1 cellular context compared by ENCODE assay signal in the genomic region with DNA sequence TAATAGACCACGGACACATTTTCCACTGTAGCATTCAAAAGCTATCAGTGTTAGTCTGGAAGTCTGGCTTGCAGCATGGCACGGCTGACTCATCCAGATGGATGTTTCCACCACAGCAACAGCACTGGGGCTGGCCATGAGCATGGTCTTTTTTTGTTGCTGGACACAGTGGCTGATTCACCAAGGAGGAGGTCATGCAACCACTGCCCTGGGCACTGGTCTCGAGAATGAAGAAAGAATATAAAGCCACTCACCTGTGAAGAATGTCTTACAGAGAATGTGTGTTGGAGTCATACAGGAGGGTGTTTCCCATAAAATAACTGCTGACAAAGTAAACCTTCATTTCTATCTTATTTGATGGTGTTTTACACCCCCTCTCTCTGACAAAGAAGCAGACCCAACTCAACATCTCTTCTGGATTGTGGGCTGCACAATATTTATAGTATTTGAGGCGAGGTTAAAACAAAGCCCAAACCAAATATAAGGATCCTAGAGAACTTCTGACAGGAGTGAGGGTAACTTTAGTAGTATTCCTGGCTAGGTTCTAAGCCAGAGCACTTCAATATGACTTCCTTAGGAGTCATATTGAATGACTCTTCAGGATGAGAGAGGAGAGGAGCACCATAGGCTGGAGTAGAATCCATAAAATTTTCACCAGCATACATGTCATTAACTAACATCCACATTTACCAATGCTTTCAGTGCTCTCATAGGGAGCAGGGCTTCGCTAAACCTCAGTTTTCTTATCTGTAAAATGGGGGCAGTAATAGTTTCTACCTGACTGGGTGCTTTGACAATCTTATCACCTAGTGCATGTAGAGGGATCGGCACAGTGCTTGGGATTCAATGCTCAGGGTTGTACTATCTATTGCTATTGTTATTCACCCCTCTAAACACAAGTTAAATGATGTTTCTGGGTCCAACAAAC.
TF ChIP-seq lines count a peak whose summit lies in the region.

No MANE protein-coding gene starts in this region.

TF ChIP-seq in HepG2, 621 proteins besides CTCF, POLR2A, EP300 and RAD21 (continued from another document):
- TF ChIP-seq, protein P1, sequence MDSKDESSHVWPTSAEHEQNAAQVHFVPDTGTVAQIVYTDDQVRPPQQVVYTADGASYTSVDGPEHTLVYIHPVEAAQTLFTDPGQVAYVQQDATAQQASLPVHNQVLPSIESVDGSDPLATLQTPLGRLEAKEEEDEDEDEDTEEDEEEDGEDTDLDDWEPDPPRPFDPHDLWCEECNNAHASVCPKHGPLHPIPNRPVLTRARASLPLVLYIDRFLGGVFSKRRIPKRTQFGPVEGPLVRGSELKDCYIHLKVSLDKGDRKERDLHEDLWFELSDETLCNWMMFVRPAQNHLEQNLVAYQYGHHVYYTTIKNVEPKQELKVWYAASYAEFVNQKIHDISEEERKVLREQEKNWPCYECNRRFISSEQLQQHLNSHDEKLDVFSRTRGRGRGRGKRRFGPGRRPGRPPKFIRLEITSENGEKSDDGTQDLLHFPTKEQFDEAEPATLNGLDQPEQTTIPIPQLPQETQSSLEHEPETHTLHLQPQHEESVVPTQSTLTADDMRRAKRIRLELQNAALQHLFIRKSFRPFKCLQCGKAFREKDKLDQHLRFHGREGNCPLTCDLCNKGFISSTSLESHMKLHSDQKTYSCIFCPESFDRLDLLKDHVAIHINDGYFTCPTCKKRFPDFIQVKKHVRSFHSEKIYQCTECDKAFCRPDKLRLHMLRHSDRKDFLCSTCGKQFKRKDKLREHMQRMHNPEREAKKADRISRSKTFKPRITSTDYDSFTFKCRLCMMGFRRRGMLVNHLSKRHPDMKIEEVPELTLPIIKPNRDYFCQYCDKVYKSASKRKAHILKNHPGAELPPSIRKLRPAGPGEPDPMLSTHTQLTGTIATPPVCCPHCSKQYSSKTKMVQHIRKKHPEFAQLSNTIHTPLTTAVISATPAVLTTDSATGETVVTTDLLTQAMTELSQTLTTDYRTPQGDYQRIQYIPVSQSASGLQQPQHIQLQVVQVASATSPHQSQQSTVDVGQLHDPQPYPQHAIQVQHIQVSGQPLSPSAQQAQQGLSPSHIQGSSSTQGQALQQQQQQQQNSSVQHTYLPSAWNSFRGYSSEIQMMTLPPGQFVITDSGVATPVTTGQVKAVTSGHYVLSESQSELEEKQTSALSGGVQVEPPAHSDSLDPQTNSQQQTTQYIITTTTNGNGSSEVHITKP (CRISPR knock-in tag; IDR thresholded peaks at IDR 0.05; ENCODE audit: low read depth): no peak
- TF ChIP-seq TSC22D2 (CRISPR knock-in tag; IDR thresholded peaks at IDR 0.05; ENCODE audit: borderline replicate concordance) (no peak), YY1 (IDR thresholded peaks at IDR 0.05; ENCODE audit: insufficient read depth, insufficient replicate concordance, low read depth, low read length) (no peak), MAFK (conservative IDR thresholded peaks at IDR 0.05 in 1 of 2, IDR thresholded peaks at IDR 0.05 in 1 of 2; ENCODE audit: low read length in 2 of 2) (peak in 1 of 2 experiments; percentile 36; a peak in 2 of 4 replicates), ZNF629 (CRISPR knock-in tag; conservative IDR thresholded peaks at IDR 0.05) (peak; percentile 93)
TF ChIP-seq in HepG2: peak in this region for 8.
